ENCODE assay signal across 15 cellular contexts in genomic region chr10:46473758-46474157, GRCh38. TPM values are rescaled to one million over a fixed set of nuclear protein-coding genes. Genes with fewer than 3 reads are reported as not detected.
"Had no signal": no experiment of that assay in that cellular context is flagged by ENCODE, and none has a peak within 500 bp of the region (broad histone marks: within the 10 kb centered on the region; RNA-seq: fewer than 3 reads in every experiment).

No MANE protein-coding gene starts in this region.

RNA-seq across cellular contexts. Expression of gene NPY4R, which starts 8.0 kb away (rescaled TPM):
- total RNA-seq: activated CD4-positive, alpha-beta memory T cell treated with anti-CD3 and anti-CD28 coated beads, Interleukin-2, amount 10 ng/mL, durations not matched to agents 7 days and 5 days; activated CD4-positive, alpha-beta T cell treated with anti-CD3 and anti-CD28 coated beads, Interleukin-2, amount 10 ng/mL, durations not matched to agents 7 days and 5 days; activated naive CD4-positive, alpha-beta T cell treated with anti-CD3 and anti-CD28 coated beads, Interleukin-2, amount 50 U/mL, for 72 hours; activated naive CD8-positive, alpha-beta T cell treated with anti-CD3 and anti-CD28 coated beads, Interleukin-2, amount 10 ng/mL, durations not matched to agents 7 days and 5 days; activated T-cell treated with anti-CD3 and anti-CD28 coated beads, Interleukin-2, amount 50 U/mL, for 72 hours; ascending aorta; bronchial epithelial cell; cardiac septum; dermis blood vessel endothelial cell; esophagus muscularis mucosa; gastrocnemius medialis; T-cell; T-helper 2 cell treated with Interferon-gamma antibody and Interleukin-4, amounts not matched to agents 100 ng/mL and 5 ng/mL, for 36 hours; WTC11 had no signal
- polyA plus RNA-seq: foreskin keratinocyte had no signal
